20 cellular contexts compared by ENCODE assay signal in the genomic region with DNA sequence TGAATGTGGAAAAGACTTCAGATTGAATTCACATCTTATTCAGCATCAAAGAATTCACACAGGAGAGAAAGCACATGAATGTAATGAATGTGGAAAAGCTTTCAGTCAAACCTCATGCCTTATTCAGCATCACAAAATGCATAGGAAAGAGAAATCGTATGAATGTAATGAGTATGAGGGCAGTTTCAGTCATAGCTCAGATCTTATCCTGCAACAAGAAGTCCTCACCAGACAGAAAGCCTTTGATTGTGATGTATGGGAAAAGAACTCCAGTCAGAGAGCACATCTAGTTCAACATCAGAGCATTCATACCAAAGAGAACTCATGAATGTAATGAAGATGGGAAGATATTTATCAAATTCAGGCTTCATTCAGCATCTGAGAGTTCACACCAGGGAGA. TPM values are rescaled to one million over a fixed set of nuclear protein-coding genes. Genes with fewer than 3 reads are reported as not detected.
"Had no signal": no experiment of that assay in that cellular context is flagged by ENCODE, and none has a peak within 500 bp of the region (broad histone marks: within the 10 kb centered on the region; RNA-seq: fewer than 3 reads in every experiment).

No MANE protein-coding gene starts in this region.

- DNase-seq: cortex of kidney; dorsolateral prefrontal cortex; effector CD8-positive, alpha-beta T cell; heart left ventricle; hippocampal formation; kidney glomerular epithelial cell; naive thymus-derived CD4-positive, alpha-beta T cell; posterior cingulate gyrus; small intestine; stimulated activated CD4-positive, alpha-beta T cell treated with anti-CD3 and anti-CD28 coated beads, Interleukin-12 subunit alpha, Interleukin-12 subunit beta, amount 100 ng/mL, for 4 hours; stimulated activated naive CD4-positive, alpha-beta T cell treated with Interleukin-2 at 50 U/mL for 16 hours had no signal

- H3K9me3 Mint-ChIP-seq: naive thymus-derived CD4-positive, alpha-beta T cell; neural crest cell; type B pancreatic cell had no signal

- ATAC-seq: esophagus mucosa; heart left ventricle; naive thymus-derived CD4-positive, alpha-beta T cell had no signal

- H3K27ac Mint-ChIP-seq: type B pancreatic cell had no signal

- H3K27me3 ChIP-seq: dorsolateral prefrontal cortex, heart left ventricle had no signal

- H3K4me3 Mint-ChIP-seq: naive thymus-derived CD4-positive, alpha-beta T cell; neural crest cell; type B pancreatic cell had no signal

- H3K27me3 Mint-ChIP-seq: naive thymus-derived CD4-positive, alpha-beta T cell; type B pancreatic cell had no signal

- H3K4me1 Mint-ChIP-seq: neural crest cell had no signal

- H3K4me3 ChIP-seq: dorsolateral prefrontal cortex, heart left ventricle had no signal

- H3K27ac ChIP-seq: heart left ventricle had no signal

- FAIRE-seq: endometrium, frontal cortex, small intestine, urothelium cell line had no signal

- H3K9me3 ChIP-seq: heart left ventricle had no signal

RNA-seq across cellular contexts. Expression of a gene that starts 24.8 kb away (rescaled TPM):
- total RNA-seq: frontal cortex, glomerular endothelial cell, lung microvascular endothelial cell, pulmonary artery endothelial cell had no signal
